ENCODE assay signal across 1 cellular context in the genomic region with DNA sequence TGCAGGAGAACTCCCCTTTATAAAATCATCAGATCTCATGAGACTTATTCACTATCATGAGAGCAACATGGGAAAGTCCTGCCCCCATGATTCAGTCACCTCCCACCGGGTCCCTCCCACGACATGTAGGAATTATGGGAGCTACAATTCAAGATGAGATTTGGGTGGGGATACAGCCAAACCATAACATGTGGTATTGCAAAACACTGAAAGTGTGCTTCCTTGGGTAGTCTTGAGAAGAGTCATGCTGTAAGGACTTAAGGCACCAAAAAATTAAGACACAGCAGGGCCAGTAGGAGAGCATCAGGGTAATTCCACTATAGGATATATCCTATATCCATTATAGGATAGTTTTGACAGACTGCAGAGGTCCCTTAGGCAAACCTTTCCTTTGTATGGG.
A peak's percentile ranks its signal among the peaks of the same experiment; 100 is the strongest.
TF ChIP-seq lines count a peak whose summit lies in the region.

No MANE protein-coding gene starts in this region.

TF ChIP-seq in IMR-90, 13 proteins besides CTCF, POLR2A, EP300 and RAD21:
- TF ChIP-seq USF2 (IDR thresholded peaks at IDR 0.05; ENCODE audit: low read depth, low read length), result no peak
- peak; percentile 32; the same call in 1 of the 2 replicates for TF ChIP-seq CEBPB (IDR thresholded peaks at IDR 0.05; ENCODE audit: low read depth, low read length)
